ENCODE assay signal across 22 cellular contexts in the genomic region with DNA sequence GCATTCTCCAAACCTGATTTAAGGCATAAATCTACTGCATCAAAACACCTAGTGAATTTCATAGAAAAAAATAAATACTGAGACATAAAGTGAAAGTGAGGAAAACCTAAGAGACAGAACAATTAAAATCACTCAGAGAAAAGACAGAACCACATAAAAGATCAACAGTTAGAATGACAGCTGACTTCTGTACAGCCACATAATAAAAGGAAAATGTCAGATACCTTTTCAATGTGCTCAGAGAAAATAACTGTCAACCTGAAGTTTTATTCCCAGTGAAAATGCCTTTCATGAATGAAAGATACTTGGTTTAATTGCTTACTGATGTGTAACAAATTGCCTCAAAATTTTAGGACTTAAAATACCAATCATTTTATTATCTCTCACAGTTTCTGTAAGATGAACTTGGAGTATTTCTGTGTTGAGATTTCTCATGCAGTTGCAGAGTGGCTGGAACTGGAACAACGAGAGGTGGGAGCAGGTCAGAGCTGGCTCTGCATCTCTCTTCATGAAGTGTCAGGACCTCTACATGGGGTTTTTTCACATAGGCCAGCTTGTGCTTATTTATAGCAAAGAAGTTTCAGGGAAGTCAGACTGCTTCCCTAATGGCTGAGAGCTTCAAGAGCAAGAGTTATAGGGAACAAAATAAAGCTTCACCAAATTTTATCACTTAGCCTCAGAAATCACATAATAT. TPM values are rescaled to one million over a fixed set of nuclear protein-coding genes. Genes with fewer than 3 reads are reported as not detected.
"Had no signal": no experiment of that assay in that cellular context is flagged by ENCODE, and none has a peak within 500 bp of the region (broad histone marks: within the 10 kb centered on the region; RNA-seq: fewer than 3 reads in every experiment).

No MANE protein-coding gene starts in this region.

- ATAC-seq: HepG2, K562 had no signal

- H3K27ac ChIP-seq: KMS-11, RWPE1 had no signal

- H3K4me3 ChIP-seq: K562 had no signal

- DNase-seq: IMR-90, MV-4-11, NCI-H1048, NCI-H1105, NCI-H1417, NCI-H1436 treated with DMSO at 0.1 percent for 48 hours, NCI-H1694, NCI-H187 treated with DMSO at 0.1 percent for 48 hours, NCI-H2029 treated with DMSO at 0.1 percent for 48 hours, NCI-H2171 treated with DMSO at 0.1 percent for 48 hours, NCI-H345, NCI-H446 treated with DMSO at 0.1 percent for 48 hours, NCI-H510A treated with DMSO at 0.1 percent for 48 hours, NCI-H526, NCI-H774, SHP77, SK-N-SH had no signal

- H3K9ac ChIP-seq: KMS-11, SK-N-SH had no signal

- H3K9me3 ChIP-seq: SK-N-SH had no signal

- FAIRE-seq: HepG2, K562 had no signal

- H3K4me2 ChIP-seq: KMS-11, SK-N-SH had no signal

RNA-seq across cellular contexts. Expression of gene POF1B, which starts 11.9 kb away (rescaled TPM):
- total RNA-seq: HepG2, IMR-90, LHCN-M2 had no signal
- polyA plus RNA-seq: HepG2, IMR-90, SK-N-SH had no signal
